In the genomic region with DNA sequence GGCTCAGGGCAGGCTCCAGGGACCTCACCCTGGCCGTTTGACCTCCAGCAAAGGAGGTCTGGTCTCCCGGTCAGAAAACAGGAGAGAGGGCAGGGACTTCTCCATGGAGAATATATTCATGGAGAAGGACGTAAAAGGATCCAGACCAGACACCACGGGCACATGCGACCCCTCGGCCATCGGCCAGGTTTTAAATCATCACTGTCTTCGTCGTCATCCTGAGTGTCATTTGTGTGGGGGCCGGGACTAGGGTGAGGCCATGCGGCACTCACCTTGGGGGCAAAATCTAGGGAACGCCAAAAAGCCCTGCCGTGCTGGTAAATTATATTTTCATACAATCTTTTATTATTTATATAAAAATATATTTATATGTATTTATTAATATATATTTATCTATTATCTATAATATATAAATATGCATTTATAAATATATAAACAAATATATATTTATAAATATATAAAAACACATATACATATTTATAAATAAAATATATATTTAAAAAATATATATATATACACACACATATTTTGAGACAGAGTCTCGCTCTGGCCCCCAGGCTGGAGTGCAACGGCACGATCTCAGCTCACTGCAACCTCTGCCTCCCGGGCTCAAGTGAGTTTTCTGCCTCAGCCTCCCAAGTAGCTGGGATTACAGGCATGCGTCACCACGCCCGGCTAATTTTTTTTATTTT, we compare ENCODE assay signal across 19 cellular contexts.
DNase-seq lines count a peak whose midpoint lies in the region; ATAC-seq, FAIRE-seq and TF ChIP-seq lines count a peak whose summit lies in the region.
"Had no signal": no experiment of that assay in that cellular context is flagged by ENCODE, and none has a peak within 500 bp of the region (broad histone marks: within the 10 kb centered on the region; RNA-seq: fewer than 3 reads in every experiment).

No MANE protein-coding gene starts in this region.

- 90% methylated on average over 19 of the region's 20 CpGs for WGBS in A549 (ENCODE audit: missing lambda C conversion rate)
- no CpG with 5 or more reads among the region's 20 CpGs for WGBS in H9 (ENCODE audit: extremely low coverage, insufficient read length, low lambda C conversion rate)

- no peaks in the 10 kb centered on the region for H3K36me3 ChIP-seq in neural progenitor cell
- H3K36me3 ChIP-seq: adrenal gland, SJCRH30 had no signal

- DNase-seq in A549 (ENCODE audit: low read depth in 1 of 2, low spot score in 1 of 2), result no peak
- DNase-seq in H9, result no peak
- DNase-seq in neural progenitor cell (ENCODE audit: low spot score), result no peak
- no peak for DNase-seq in RPMI8226
- no peak for DNase-seq in SW480 (ENCODE audit: low spot score)
- DNase-seq in NCI-H446 (lab: John Stamatoyannopoulos, UW), result no peak
- DNase-seq: adrenal gland; central memory CD4-positive, alpha-beta T cell; COR-L47; effector memory CD8-positive, alpha-beta T cell; GOT3; NCI-H226; T-helper 2 cell had no signal

- peak overlapping the region; percentile 52 to 84; a peak in 5 of 6 replicates for H3K27ac ChIP-seq in A549
- no peak overlapping the region for H3K27ac ChIP-seq in H9 (ENCODE audit: insufficient read length, low read depth, low read length)
- H3K27ac ChIP-seq in neural progenitor cell, result no peak overlapping the region
- H3K27ac ChIP-seq: SJCRH30 had no signal

- H4K91ac ChIP-seq in H9 (ENCODE audit: insufficient read length, low read depth, low read length), result no peak overlapping the region

- H2AK5ac ChIP-seq in H9 (ENCODE audit: insufficient read length, low read length), result no peak overlapping the region

- no peak overlapping the region for H3K23ac ChIP-seq in H9 (ENCODE audit: insufficient read length, low read depth, low read length)

- H3K79me2 ChIP-seq in H9 (ENCODE audit: insufficient read depth, low read length) (no peaks in the 10 kb centered on the region), neural progenitor cell (ENCODE audit: low read depth) (no peaks in the 10 kb centered on the region)

- H3K14ac ChIP-seq in H9 (ENCODE audit: insufficient read depth, low read length), result no peak overlapping the region

- no peaks in the 10 kb centered on the region for H3K27me3 ChIP-seq in H9 (ENCODE audit: insufficient read depth, low read length)
- H3K27me3 ChIP-seq in neural progenitor cell, result no peaks in the 10 kb centered on the region
- H3K27me3 ChIP-seq: adrenal gland, SJCRH30 had no signal

- H2BK15ac ChIP-seq in H9 (ENCODE audit: low read depth, low read length), result no peak overlapping the region

- H2BK12ac ChIP-seq in H9 (ENCODE audit: insufficient read length, low read depth, low read length), result no peak overlapping the region

- CTCF ChIA-PET in A549 (lab: Yijun Ruan, JAX), result interaction anchor here (0.6 to 2.0 kb wide), 4 partner anchors 8 to 73 kb away, joined by 3 to 6 read pairs (median 5); no protein-coding TSS in a partner anchor

- no peak overlapping the region for H3K4me3 Mint-ChIP-seq in H9
- peak overlapping the region; percentile 30 for H3K4me3 Mint-ChIP-seq in neural progenitor cell
- H3K4me3 Mint-ChIP-seq: stimulated activated memory B cell treated with anti-CD40 and anti-IgM and Interleukin-4, amounts not matched to agents 10 μg/mL and 1 μg/mL and 100 μg/mL, for 72 hours; type B pancreatic cell had no signal

- H3K27me3 Mint-ChIP-seq in H9 (ENCODE audit: low read depth) (peaks cover 2% of the 10 kb centered on the region; the same call in 1 of the 2 replicates), neural progenitor cell (ENCODE audit: insufficient read depth, low read depth) (no peaks in the 10 kb centered on the region)
- H3K27me3 Mint-ChIP-seq: effector memory CD8-positive, alpha-beta T cell; stimulated activated memory B cell treated with anti-CD40 and anti-IgM and Interleukin-4, amounts not matched to agents 10 μg/mL and 1 μg/mL and 100 μg/mL, for 72 hours; type B pancreatic cell had no signal

- no peak overlapping the region for H3K4ac ChIP-seq in H9 (ENCODE audit: low read depth, low read length)

- peaks cover 21% of the 10 kb centered on the region for H3K4me1 ChIP-seq in A549
- H3K4me1 ChIP-seq in H9 (ENCODE audit: insufficient read depth, low read length), result no peaks in the 10 kb centered on the region
- H3K4me1 ChIP-seq in neural progenitor cell, result peaks cover 9% of the 10 kb centered on the region

- no peak overlapping the region for H2BK5ac ChIP-seq in H9 (ENCODE audit: insufficient read length, low read length)

- H2BK20ac ChIP-seq in H9 (ENCODE audit: low read depth, low read length, poor library complexity, severe bottlenecking), result no peak overlapping the region

- no peaks in the 10 kb centered on the region for H3K9me3 ChIP-seq in A549
- H3K9me3 ChIP-seq in H9 (ENCODE audit: control insufficient read depth, low read depth, low read length), result no peaks in the 10 kb centered on the region
- H3K9me3 ChIP-seq in neural progenitor cell (ENCODE audit: low read depth), result no peaks in the 10 kb centered on the region
- H3K9me3 ChIP-seq: adrenal gland, SJCRH30 had no signal

- H3K4me1 Mint-ChIP-seq in H9, result peaks cover 7 to 13% of the 10 kb centered on the region in 2 experiments
- H3K4me1 Mint-ChIP-seq in neural progenitor cell, result peaks cover 31% of the 10 kb centered on the region

- no peaks in the 10 kb centered on the region for H3K79me1 ChIP-seq in H9 (ENCODE audit: insufficient read depth, low read depth, low read length, poor library complexity, severe bottlenecking)

- peaks cover 20% of the 10 kb centered on the region for H3F3A ChIP-seq in neural progenitor cell (ENCODE audit: low read depth)

- H3K4me2 ChIP-seq in A549, result no peak overlapping the region
- no peak overlapping the region for H3K4me2 ChIP-seq in H9 (ENCODE audit: insufficient read depth, insufficient read length, low read length)
- no peak overlapping the region for H3K4me2 ChIP-seq in neural progenitor cell

- ATAC-seq in A549 (no peak), HG03159 (IDR thresholded peaks at IDR 0.05; ENCODE audit: unreplicated experiment) (no peak)
- ATAC-seq: activated CD4-positive, CD25-positive, alpha-beta regulatory T cell treated with anti-CD3 and anti-CD28 coated beads, Interleukin-2, amount 50 U/mL, for 24 hours; effector memory CD8-positive, alpha-beta T cell; stimulated activated memory B cell treated with anti-CD40 and anti-IgM and Interleukin-4, amounts not matched to agents 10 μg/mL and 1 μg/mL and 100 μg/mL, for 72 hours had no signal

- H4K5ac ChIP-seq in H9 (ENCODE audit: insufficient read length, low read depth, low read length), result no peak overlapping the region

- no peak overlapping the region for H3K56ac ChIP-seq in H9 (ENCODE audit: insufficient read length, low read depth, low read length)

- no peak for TF ChIP-seq EP300 in A549 (IDR thresholded peaks at IDR 0.05)

- no peak overlapping the region for H4K8ac ChIP-seq in H9 (replicated peaks; ENCODE audit: insufficient read length, low read depth, low read length)

- H3K27ac Mint-ChIP-seq in H9, result peak overlapping the region in 2 of 3 experiments; percentile 46 to 55; a peak in 2 of 7 replicates
- H3K27ac Mint-ChIP-seq in neural progenitor cell, result peak overlapping the region; percentile 67
- H3K27ac Mint-ChIP-seq: type B pancreatic cell had no signal

- no peaks in the 10 kb centered on the region for H3K23me2 ChIP-seq in H9 (ENCODE audit: insufficient read length, low read depth, low read length, poor library complexity, severe bottlenecking)

- TF ChIP-seq CTCF in A549 (IDR thresholded peaks at IDR 0.05) (no peak), H9 (conservative IDR thresholded peaks at IDR 0.05) (no peak), neural progenitor cell (IDR thresholded peaks at IDR 0.05) (no peak)

- H3K4me3 ChIP-seq in A549 (no peak overlapping the region), neural progenitor cell (no peak overlapping the region)
- H3K4me3 ChIP-seq: adrenal gland, SJCRH30 had no signal

- no peaks in the 10 kb centered on the region for H4K20me1 ChIP-seq in H9 (ENCODE audit: control insufficient read depth, insufficient read depth, insufficient read length)
- no peaks in the 10 kb centered on the region for H4K20me1 ChIP-seq in neural progenitor cell (ENCODE audit: low read depth)

- TF ChIP-seq RAD21 in A549 (conservative IDR thresholded peaks at IDR 0.05 in 1 of 2, IDR thresholded peaks at IDR 0.05 in 1 of 2), result no peak

- no peak for TF ChIP-seq POLR2A in A549 (IDR thresholded peaks at IDR 0.05; ENCODE audit: low read length)

- no peak overlapping the region for H3K18ac ChIP-seq in H9 (ENCODE audit: insufficient read length, low read depth, low read length)

- POLR2A ChIA-PET in A549 (lab: Yijun Ruan, JAX), result interaction anchor here (1.1 to 2.3 kb wide), 2 partner anchors 8 to 76 kb away, joined by 3 to 11 read pairs; partner anchors contain the start of gene GADD45B

- no peak overlapping the region for H3T11ph ChIP-seq in H9 (ENCODE audit: low read length)

- H3K36me3 Mint-ChIP-seq in H9 (ENCODE audit: insufficient read depth in 1 of 3, low read depth in 3 of 3), result peaks cover 0 to 4% (median 0%) of the 10 kb centered on the region in 3 experiments; a peak in 2 of 7 replicates
- H3K36me3 Mint-ChIP-seq in neural progenitor cell, result no peaks in the 10 kb centered on the region
- H3K36me3 Mint-ChIP-seq: type B pancreatic cell had no signal

- H3K9ac ChIP-seq in H9 (ENCODE audit: extremely low read depth, insufficient read length, low read length) (no peak overlapping the region), neural progenitor cell (no peak overlapping the region)

- H2BK120ac ChIP-seq in H9 (ENCODE audit: low read depth, low read length, poor library complexity, severe bottlenecking), result no peak overlapping the region

- H2AFZ ChIP-seq in H9 (ENCODE audit: low read length) (no peak overlapping the region), neural progenitor cell (replicated peaks) (no peak overlapping the region)

- peaks cover 3% of the 10 kb centered on the region in 2 experiments; a peak in 2 of 5 replicates for H3K9me3 Mint-ChIP-seq in H9
- H3K9me3 Mint-ChIP-seq in neural progenitor cell, result peaks cover 2% of the 10 kb centered on the region
- H3K9me3 Mint-ChIP-seq: effector memory CD8-positive, alpha-beta T cell; stimulated activated memory B cell treated with anti-CD40 and anti-IgM and Interleukin-4, amounts not matched to agents 10 μg/mL and 1 μg/mL and 100 μg/mL, for 72 hours; type B pancreatic cell had no signal

- FAIRE-seq in A549 (lab: Jason Lieb, UNC) (no peak), colon (lab: Jason Lieb, UNC) (peak; percentile 94)

TF ChIP-seq in A549, 52 proteins besides CTCF, POLR2A, EP300 and RAD21 (continues in another document):
- no peak for TF ChIP-seq RNF2 (IDR thresholded peaks at IDR 0.05; ENCODE audit: borderline replicate concordance, low read depth)
- TF ChIP-seq FOXS1 (CRISPR knock-in tag; IDR thresholded peaks at IDR 0.05), result no peak
- no peak for TF ChIP-seq HOXB13 (CRISPR knock-in tag; IDR thresholded peaks at IDR 0.05; ENCODE audit: low read depth)
- TF ChIP-seq HEYL (CRISPR knock-in tag; IDR thresholded peaks at IDR 0.05), result no peak
- TF ChIP-seq ZSCAN20 (CRISPR knock-in tag; IDR thresholded peaks at IDR 0.05), result no peak
- TF ChIP-seq CHD2 (IDR thresholded peaks at IDR 0.05; ENCODE audit: low read length, partially characterized antibody), result no peak
- no peak for TF ChIP-seq MYC (IDR thresholded peaks at IDR 0.05; ENCODE audit: borderline replicate concordance, low read length)
- TF ChIP-seq POLR2AphosphoS2 (conservative IDR thresholded peaks at IDR 0.05; ENCODE audit: low read length), result no peak
- TF ChIP-seq KDM1A (IDR thresholded peaks at IDR 0.05; ENCODE audit: low read depth), result no peak
- no peak for TF ChIP-seq NR3C1 (IDR thresholded peaks at IDR 0.05)

Comparison
In these comparisons a context has a peak if more than half of its experiments do, and no peak if none do; other contexts are left out.
1. H3K27ac ChIP-seq: peak in A549 (2 of 2); none in H9 (single experiment) and neural progenitor cell (single experiment).